ENCODE assay signal across 1 cellular context in genomic region chr18:45588831-45589558, GRCh38.
TF ChIP-seq lines count a peak whose summit lies in the region.

No MANE protein-coding gene starts in this region.

TF ChIP-seq in GM23338, 12 proteins besides CTCF, POLR2A, EP300 and RAD21 (continued from another document):
- TF ChIP-seq REST (IDR thresholded peaks at IDR 0.05; ENCODE audit: unreplicated experiment), result no peak
- TF ChIP-seq JUNB (IDR thresholded peaks at IDR 0.05; ENCODE audit: unreplicated experiment), result no peak
- no peak for TF ChIP-seq ZNF462 (CRISPR knock-in tag; IDR thresholded peaks at IDR 0.05)
- TF ChIP-seq, protein P1, sequence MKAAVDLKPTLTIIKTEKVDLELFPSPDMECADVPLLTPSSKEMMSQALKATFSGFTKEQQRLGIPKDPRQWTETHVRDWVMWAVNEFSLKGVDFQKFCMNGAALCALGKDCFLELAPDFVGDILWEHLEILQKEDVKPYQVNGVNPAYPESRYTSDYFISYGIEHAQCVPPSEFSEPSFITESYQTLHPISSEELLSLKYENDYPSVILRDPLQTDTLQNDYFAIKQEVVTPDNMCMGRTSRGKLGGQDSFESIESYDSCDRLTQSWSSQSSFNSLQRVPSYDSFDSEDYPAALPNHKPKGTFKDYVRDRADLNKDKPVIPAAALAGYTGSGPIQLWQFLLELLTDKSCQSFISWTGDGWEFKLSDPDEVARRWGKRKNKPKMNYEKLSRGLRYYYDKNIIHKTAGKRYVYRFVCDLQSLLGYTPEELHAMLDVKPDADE (IDR thresholded peaks at IDR 0.05), result no peak
- TF ChIP-seq POLR2AphosphoS5 (IDR thresholded peaks at IDR 0.05; ENCODE audit: low read depth), result no peak
- TF ChIP-seq ZNF114 (CRISPR knock-in tag; IDR thresholded peaks at IDR 0.05), result no peak
- no peak for TF ChIP-seq STAT1 (IDR thresholded peaks at IDR 0.05; ENCODE audit: unreplicated experiment)
- TF ChIP-seq EZH2phosphoT487 (IDR thresholded peaks at IDR 0.05; ENCODE audit: unreplicated experiment), result no peak
TF ChIP-seq in GM23338: peak in this region for 0.
